23 cellular contexts compared by ENCODE assay signal in genomic region chrY:8656515-8656914, GRCh38.
"Had no signal": no experiment of that assay in that cellular context is flagged by ENCODE, and none has a peak within 500 bp of the region (broad histone marks: within the 10 kb centered on the region; RNA-seq: fewer than 3 reads in every experiment).

No MANE protein-coding gene starts in this region.

- H3K9me3 ChIP-seq: colonic mucosa, gastroesophageal sphincter, pancreas, right lobe of liver, spleen, thoracic aorta, transverse colon had no signal

- H3K79me2 ChIP-seq: hepatocyte had no signal

- H3K27me3 ChIP-seq: colonic mucosa, gastroesophageal sphincter, hepatocyte, pancreas, right lobe of liver, spleen, transverse colon had no signal

- H3K36me3 ChIP-seq: colonic mucosa, gastroesophageal sphincter, pancreas, right lobe of liver, spleen, thoracic aorta, transverse colon had no signal

- H3K4me3 ChIP-seq: colonic mucosa, gastroesophageal sphincter, hepatocyte, pancreas, right lobe of liver, spleen, thoracic aorta, transverse colon had no signal

- H2AFZ ChIP-seq: hepatocyte had no signal

- H3K4me2 ChIP-seq: hepatocyte had no signal

- ATAC-seq: esophagus mucosa; gastroesophageal sphincter; left colon; natural killer cell treated with Interleukin-12 subunit alpha and Interleukin-12 subunit beta and Interleukin-15 and Interleukin-18, amount 100 ng/mL, for 72 hours; pancreas; right lobe of liver; stimulated activated memory B cell treated with anti-CD40 and anti-IgM and Interleukin-4, amounts not matched to agents 10 μg/mL and 1 μg/mL and 100 μg/mL, for 72 hours; stimulated activated naive CD8-positive, alpha-beta T cell treated with anti-CD3 and anti-CD28 coated beads, Interleukin-15, amount 100 ng/mL, for 72 hours had no signal

- DNase-seq: caudate nucleus; colonic mucosa; dermis blood vessel endothelial cell; effector CD4-positive, alpha-beta T cell; endodermal cell; kidney; left colon; mammary epithelial cell; occipital lobe; pancreas; right lobe of liver; spleen; stimulated activated CD4-positive, alpha-beta T cell treated with anti-CD3 and anti-CD28 coated beads, Interleukin-15, amount 100 ng/mL, for 24 hours; stimulated activated CD4-positive, alpha-beta T cell treated with anti-CD3 and anti-CD28 coated beads, Interleukin-1b, Interleukin-23, amount 100 ng/mL, for 48 hours; stimulated activated CD4-positive, alpha-beta T cell treated with anti-CD3 and anti-CD28 coated beads, Interleukin-4, amount 100 ng/mL, for 24 hours; stimulated activated naive CD8-positive, alpha-beta T cell treated with anti-CD3 and anti-CD28 coated beads, Interleukin-15, amount 100 ng/mL, for 72 hours; transverse colon had no signal

- H3K4me1 ChIP-seq: colonic mucosa, gastroesophageal sphincter, pancreas, right lobe of liver, spleen, transverse colon had no signal

- H3K27ac ChIP-seq: colonic mucosa, hepatocyte, pancreas, right lobe of liver, spleen, thoracic aorta, transverse colon had no signal
